In the genomic region with DNA sequence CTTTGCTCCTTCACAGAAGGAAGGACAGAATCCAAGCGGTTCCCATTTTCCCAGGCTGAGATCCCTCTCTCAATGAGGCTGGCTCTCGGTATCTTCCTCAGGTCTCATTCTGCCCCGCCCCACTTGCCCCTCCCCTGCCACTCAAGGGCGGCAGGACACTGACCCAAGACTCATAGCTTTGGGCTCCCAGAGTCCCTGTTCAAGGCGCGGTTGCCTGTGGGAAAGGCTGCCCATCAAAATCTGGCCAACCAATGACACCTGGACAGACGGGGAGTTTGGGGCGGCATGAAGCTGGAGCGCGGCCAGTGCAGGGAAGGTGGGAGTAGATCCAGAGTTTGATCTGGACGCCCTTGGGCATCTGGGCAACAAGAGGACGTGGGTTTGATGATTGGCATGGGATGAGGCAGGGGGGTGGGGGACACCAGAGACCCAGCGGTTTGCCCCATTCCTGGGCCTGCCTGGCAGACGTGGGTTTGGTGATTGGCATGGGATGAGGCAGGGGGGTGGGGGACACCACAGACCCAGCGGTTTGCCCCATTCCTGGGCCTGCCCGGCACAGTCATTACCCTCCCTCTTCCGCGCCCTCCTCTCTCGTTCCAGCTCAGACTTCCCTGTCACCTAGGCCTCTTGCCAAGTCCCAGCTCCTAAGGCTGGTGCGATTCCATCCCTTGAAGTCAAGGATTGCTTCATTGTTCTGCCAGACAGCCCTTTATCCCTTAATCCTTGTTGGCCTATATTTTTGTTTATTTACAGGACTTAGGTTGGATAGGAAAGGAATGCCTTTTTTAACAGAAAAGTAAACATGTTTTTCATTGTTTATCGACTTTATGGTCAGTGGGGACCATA, we compare ENCODE assay signal across 9 cellular contexts.
DNase-seq lines count a peak whose midpoint lies in the region; ATAC-seq and TF ChIP-seq lines count a peak whose summit lies in the region.
"Had no signal": no experiment of that assay in that cellular context is flagged by ENCODE, and none has a peak within 500 bp of the region (broad histone marks: within the 10 kb centered on the region; RNA-seq: fewer than 3 reads in every experiment).

No MANE protein-coding gene starts in this region.

- peaks cover 44% of the 10 kb centered on the region for H3K4me1 ChIP-seq in Caco-2
- H3K4me1 ChIP-seq in colonic mucosa, result peaks cover 5% of the 10 kb centered on the region
- peaks cover 28% of the 10 kb centered on the region for H3K4me1 ChIP-seq in upper lobe of right lung
- H3K4me1 ChIP-seq in OCI-LY7 (ENCODE audit: insufficient read depth, low read length, poor library complexity, severe bottlenecking), result peaks cover 16% of the 10 kb centered on the region

- peaks cover 24% of the 10 kb centered on the region for H3K36me3 Mint-ChIP-seq in Caco-2 (ENCODE audit: insufficient read depth, unreplicated experiment)

- no peak for TF ChIP-seq CTCF in Caco-2 (IDR thresholded peaks at IDR 0.05; ENCODE audit: insufficient read depth in 1 of 2, low read depth in 1 of 2, low read length in 1 of 2, severe bottlenecking in 1 of 2, unreplicated experiment in 1 of 2)
- TF ChIP-seq CTCF in colonic mucosa (IDR thresholded peaks at IDR 0.05), result no peak
- TF ChIP-seq CTCF in upper lobe of right lung (IDR thresholded peaks at IDR 0.05), result no peak
- no peak for TF ChIP-seq CTCF in OCI-LY7 (conservative IDR thresholded peaks at IDR 0.05; ENCODE audit: low read length)

- H4K20me1 ChIP-seq in OCI-LY7 (ENCODE audit: insufficient read depth, low read length), result no peaks in the 10 kb centered on the region

- POLR2A ChIA-PET in Caco-2 (lab: Charles Lee), result interaction anchor here (0.6 to 2.7 kb wide), 9 partner anchors 56 to 378 kb away, joined by 3 to 36 read pairs (median 5); partner anchors contain the start of genes RAD52 and WNK1
- POLR2A ChIA-PET in OCI-LY7 (lab: Charles Lee), result interaction anchor here (1.0 kb wide), 1 partner anchor 179 kb away, joined by 3 read pairs; no protein-coding TSS in a partner anchor

- no peaks in the 10 kb centered on the region for H3K27me3 Mint-ChIP-seq in Caco-2 (ENCODE audit: insufficient read depth, unreplicated experiment)

- ATAC-seq in upper lobe of right lung (peak; percentile 35), HG02759 (IDR thresholded peaks at IDR 0.05; ENCODE audit: unreplicated experiment) (no peak)

- no peaks in the 10 kb centered on the region for H3K9me2 ChIP-seq in OCI-LY7 (ENCODE audit: insufficient read depth, low read length)

- H3K4me3 Mint-ChIP-seq in Caco-2 (ENCODE audit: unreplicated experiment), result peak overlapping the region; percentile 80

- no peaks in the 10 kb centered on the region for H3K36me3 ChIP-seq in Caco-2 (ENCODE audit: control insufficient read depth, insufficient read depth, low read length)
- H3K36me3 ChIP-seq in colonic mucosa, result no peaks in the 10 kb centered on the region
- no peaks in the 10 kb centered on the region for H3K36me3 ChIP-seq in upper lobe of right lung
- H3K36me3 ChIP-seq in OCI-LY7 (ENCODE audit: insufficient read depth, low read length), result no peaks in the 10 kb centered on the region

- H3K9me3 Mint-ChIP-seq in Caco-2 (ENCODE audit: unreplicated experiment), result no peaks in the 10 kb centered on the region

- H3K27ac ChIP-seq in colonic mucosa (peak overlapping the region; percentile 95), upper lobe of right lung (peak overlapping the region; percentile 73), OCI-LY7 (ENCODE audit: low read depth, low read length, poor library complexity, severe bottlenecking) (no peak overlapping the region)
- H3K27ac ChIP-seq: KMS-11 had no signal

- intact Hi-C loops in Caco-2 (cut with micrococcal nuclease; ENCODE audit: unreplicated experiment), result loop anchor here (1.0 to 10.0 kb wide), 5 partner anchors 61 to 524 kb away; partner anchors contain the start of genes ERC1, RAD52 and WNK1
- intact Hi-C loops in colonic mucosa (cut with DNase I), result loop anchor here (2.0 kb wide), 1 partner anchor 180 kb away; no protein-coding TSS in a partner anchor
- intact Hi-C loops in upper lobe of right lung (cut with DNase I), result loop anchor here (10.0 kb wide), 2 partner anchors 74 to 184 kb away; partner anchors contain the start of gene WNK1
- intact Hi-C loops in OCI-LY7 (cut with micrococcal nuclease; ENCODE audit: unreplicated experiment), result loop anchor here (10.0 kb wide), 2 partner anchors 104 to 524 kb away; no protein-coding TSS in a partner anchor

- H2AFZ ChIP-seq in OCI-LY7 (ENCODE audit: low read length), result no peak overlapping the region

- BruUV-seq in Caco-2 (replicated peaks; lab: Mats Ljungman, UMichigan) (TSS peak; percentile 63), OCI-LY7 (replicated peaks; lab: Mats Ljungman, UMichigan) (no TSS peak)

- H3K27ac Mint-ChIP-seq in Caco-2 (ENCODE audit: unreplicated experiment), result peak overlapping the region; percentile 81

- DNase-seq in Caco-2, result peak; percentile 86 to 90
- peak; percentile 66 for DNase-seq in NCI-H2029 (lab: John Stamatoyannopoulos, UW)
- peak; percentile 86 for DNase-seq in colonic mucosa
- DNase-seq in lung microvascular endothelial cell (ENCODE audit: low read depth in 2 of 2), result peak; percentile 47 to 80
- peak; percentile 81 for DNase-seq in upper lobe of right lung
- no peak for DNase-seq in epidermal melanocyte (ENCODE audit: insufficient read length, low spot score)
- DNase-seq in OCI-LY7 (ENCODE audit: low spot score), result no peak

- H3K4me2 ChIP-seq in OCI-LY7 (ENCODE audit: low read length), result no peak overlapping the region

- H3K4me3 ChIP-seq in Caco-2 (ENCODE audit: low read depth, low read length) (peak overlapping the region; percentile 80), colonic mucosa (peak overlapping the region; percentile 55), upper lobe of right lung (peak overlapping the region; percentile 64), OCI-LY7 (ENCODE audit: low read depth, low read length, poor library complexity, severe bottlenecking) (no peak overlapping the region)

- no peaks in the 10 kb centered on the region for H3K9me3 ChIP-seq in Caco-2
- no peaks in the 10 kb centered on the region for H3K9me3 ChIP-seq in colonic mucosa
- no peaks in the 10 kb centered on the region for H3K9me3 ChIP-seq in upper lobe of right lung
- H3K9me3 ChIP-seq in OCI-LY7 (ENCODE audit: low read length), result no peaks in the 10 kb centered on the region

- H3K27me3 ChIP-seq in Caco-2 (replicated peaks; ENCODE audit: control insufficient read depth, insufficient read depth, low read length) (no peaks in the 10 kb centered on the region), colonic mucosa (no peaks in the 10 kb centered on the region), upper lobe of right lung (no peaks in the 10 kb centered on the region)

- H3K79me2 ChIP-seq in OCI-LY7 (ENCODE audit: insufficient read depth, low read depth, low read length), result no peaks in the 10 kb centered on the region

- peaks cover 35% of the 10 kb centered on the region for H3K4me1 Mint-ChIP-seq in Caco-2 (ENCODE audit: low read depth, unreplicated experiment)

- H3K9ac ChIP-seq in colonic mucosa (ENCODE audit: low read depth in 2 of 2, low read length in 2 of 2), result peak overlapping the region; percentile 77 to 96
- H3K9ac ChIP-seq: KMS-11 had no signal

- CTCF ChIA-PET in Caco-2 (lab: Charles Lee) (interaction anchor here (0.5 to 5.7 kb wide), 27 partner anchors 14 to 1035 kb away, joined by 3 to 102 read pairs (median 4); partner anchors contain the start of genes RAD52 and WNK1), OCI-LY7 (lab: Charles Lee; ENCODE audit: unreplicated experiment) (interaction anchor here (1.0 kb wide), 1 partner anchor 379 kb away, joined by 5 read pairs; the partner anchor contains the start of gene RAD52)

Comparison
In these comparisons a context has a peak if more than half of its experiments do, and no peak if none do; other contexts are left out.
1. DNase-seq: peak in Caco-2 (2 of 2), NCI-H2029 (single experiment), colonic mucosa (single experiment), lung microvascular endothelial cell (2 of 2) and upper lobe of right lung (single experiment); none in epidermal melanocyte (single experiment) and OCI-LY7 (single experiment).